ENCODE assay signal across 21 cellular contexts in genomic region chr5:73256012-73256411, GRCh38.
DNase-seq lines count a peak whose midpoint lies in the region; ATAC-seq, FAIRE-seq and TF ChIP-seq lines count a peak whose summit lies in the region.
"Had no signal": no experiment of that assay in that cellular context is flagged by ENCODE, and none has a peak within 500 bp of the region (broad histone marks: within the 10 kb centered on the region; RNA-seq: fewer than 3 reads in every experiment).

No MANE protein-coding gene starts in this region.

- no peak overlapping the region for H3K4ac ChIP-seq in H1 (replicated peaks; ENCODE audit: insufficient read length, low read depth, low read length)

- no peak overlapping the region for H2BK15ac ChIP-seq in H1 (ENCODE audit: low read length)

- no peak overlapping the region for H2AK5ac ChIP-seq in H1 (ENCODE audit: low read depth, low read length)

- TF ChIP-seq CTCF in SK-N-SH (IDR thresholded peaks at IDR 0.05) (no peak), H1 (IDR thresholded peaks at IDR 0.05; ENCODE audit: control extremely low read depth in 1 of 3, insufficient read depth in 1 of 3, low read depth in 1 of 3, low read length in 3 of 3) (no peak)

- H3K23me2 ChIP-seq in H1 (ENCODE audit: low read depth, low read length), result no peaks in the 10 kb centered on the region

- no peak overlapping the region for H4K8ac ChIP-seq in H1 (ENCODE audit: extremely low read depth, insufficient read depth, low read length)

- H2AFZ ChIP-seq in SK-N-SH (ENCODE audit: low read depth), result no peak overlapping the region
- H2AFZ ChIP-seq in H1 (ENCODE audit: low read length), result no peak overlapping the region
- H2AFZ ChIP-seq: GM23338 had no signal

- H3K4me2 ChIP-seq in SK-N-SH, result no peak overlapping the region
- H3K4me2 ChIP-seq in H1 (ENCODE audit: insufficient read depth in 1 of 2, low read depth in 2 of 2, low read length in 2 of 2), result no peak overlapping the region
- H3K4me2 ChIP-seq: A549, GM23338 had no signal

- no peak overlapping the region for H3K56ac ChIP-seq in H1 (replicated peaks; ENCODE audit: insufficient read length, low read depth, low read length)

- no peak overlapping the region for H4K5ac ChIP-seq in H1 (ENCODE audit: insufficient read length, low read depth, low read length)

- WGBS in SK-N-SH (ENCODE audit: low lambda C conversion rate), result 32% methylated on average over 6 of the region's 6 CpGs
- 93% methylated on average over 6 of the region's 6 CpGs; no CpG with 5 or more reads in 1 of the 2 experiments for WGBS in H1 (ENCODE audit: extremely low coverage in 1 of 2, insufficient coverage in 1 of 2, insufficient read length in 1 of 2, insufficient replicate concordance in 2 of 2, low coverage in 1 of 2, low lambda C conversion rate in 2 of 2, missing lambda C conversion rate in 1 of 2), 2 experiments

- no peak overlapping the region for H2BK20ac ChIP-seq in H1 (ENCODE audit: low read length)

- no peak overlapping the region for H3K14ac ChIP-seq in H1 (ENCODE audit: insufficient read length)

- H3K9me2 ChIP-seq in SK-N-SH, result no peaks in the 10 kb centered on the region

- FAIRE-seq in H1 (lab: Jason Lieb, UNC), result no peak
- FAIRE-seq: A549, GM12891, H54 had no signal

- H3K18ac ChIP-seq in H1 (ENCODE audit: extremely low read depth, low read length), result no peak overlapping the region

- H2BK12ac ChIP-seq in H1 (ENCODE audit: low read depth, low read length), result peak overlapping the region; percentile 10; the same call in 1 of the 2 replicates

- no peaks in the 10 kb centered on the region for H3K9me3 ChIP-seq in SK-N-SH
- no peaks in the 10 kb centered on the region for H3K9me3 ChIP-seq in H1 (ENCODE audit: insufficient read depth in 2 of 2, low read depth in 1 of 2, low read length in 1 of 2)
- H3K9me3 ChIP-seq: HAP-1 had no signal

- H3K36me3 ChIP-seq in SK-N-SH (replicated peaks in 1 of 2; ENCODE audit: control insufficient read depth in 1 of 2, insufficient read depth in 2 of 2, low read length in 1 of 2), result no peaks in the 10 kb centered on the region
- H3K36me3 ChIP-seq in H1 (ENCODE audit: control insufficient read depth in 2 of 4, insufficient read depth in 4 of 4, low read length in 3 of 4), result no peaks in the 10 kb centered on the region
- H3K36me3 ChIP-seq: HAP-1 had no signal

- no peak overlapping the region for H2BK120ac ChIP-seq in H1 (replicated peaks; ENCODE audit: low read depth, low read length)

- H3K27ac ChIP-seq in SK-N-SH (ENCODE audit: low read depth in 2 of 2, low read length in 1 of 2), result no peak overlapping the region
- H3K27ac ChIP-seq in H1 (ENCODE audit: low read depth, low read length), result no peak overlapping the region
- H3K27ac ChIP-seq: A549 had no signal

- no peaks in the 10 kb centered on the region for H4K20me1 ChIP-seq in SK-N-SH (ENCODE audit: insufficient read depth)
- H4K20me1 ChIP-seq in H1 (replicated peaks in 1 of 2; ENCODE audit: control insufficient read depth in 1 of 2, insufficient read depth in 2 of 2, low read length in 2 of 2), result no peaks in the 10 kb centered on the region

- no peak for ATAC-seq in SK-N-SH treated with all-trans-retinoic acid at 6 μM for 48 hours
- ATAC-seq in GM18498 (IDR thresholded peaks at IDR 0.05; ENCODE audit: unreplicated experiment), result no peak
- ATAC-seq: A549, GM23338 had no signal

- CTCF ChIA-PET in SK-N-SH (lab: Yijun Ruan, JAX) (interaction anchor here (0.9 kb wide), 1 partner anchor 40 kb away, joined by 6 read pairs; no protein-coding TSS in a partner anchor), H1 (lab: Charles Lee; ENCODE audit: partially characterized antibody) (interaction anchor here (0.9 kb wide), 1 partner anchor 9 kb away, joined by 3 read pairs; no protein-coding TSS in a partner anchor)

- H3K9ac ChIP-seq in SK-N-SH (no peak overlapping the region), H1 (replicated peaks in 1 of 4; ENCODE audit: extremely low read depth in 1 of 4, low read depth in 3 of 4, low read length in 3 of 4) (no peak overlapping the region; a peak in 1 of 7 replicates)

- H3K23ac ChIP-seq in H1 (ENCODE audit: insufficient read length), result no peak overlapping the region

- no peak for TF ChIP-seq POLR2A in H1 (IDR thresholded peaks at IDR 0.05; ENCODE audit: control extremely low read depth in 1 of 2, low read depth in 2 of 2, low read length in 2 of 2)

- POLR2A ChIA-PET in SK-N-SH (lab: Yijun Ruan, JAX), result no interaction called here
- POLR2A ChIA-PET in H1 (lab: Charles Lee; ENCODE audit: partially characterized antibody), result no interaction called here

- TF ChIP-seq RAD21 in SK-N-SH (IDR thresholded peaks at IDR 0.05; ENCODE audit: low read length) (no peak), H1 (IDR thresholded peaks at IDR 0.05 in 1 of 2, conservative IDR thresholded peaks at IDR 0.05 in 1 of 2; ENCODE audit: low read depth in 2 of 2, low read length in 2 of 2) (no peak)

- TF ChIP-seq EP300 in SK-N-SH (IDR thresholded peaks at IDR 0.05; ENCODE audit: borderline replicate concordance in 1 of 2, low read depth in 1 of 2, low read length in 1 of 2) (no peak), H1 (IDR thresholded peaks at IDR 0.05; ENCODE audit: borderline replicate concordance in 1 of 2, low read depth in 2 of 2, low read length in 2 of 2) (no peak)

- H4K91ac ChIP-seq in H1 (replicated peaks; ENCODE audit: insufficient read length, low read length), result no peak overlapping the region

- DNase-seq in SK-N-SH (peak; percentile 22), H1 (ENCODE audit: low read depth in 1 of 2, low spot score in 2 of 2) (peak in 1 of 2 experiments; percentile 41), ureter (ENCODE audit: low spot score) (peak; percentile 9), AML-193 (lab: John Stamatoyannopoulos, UW) (no peak)
- DNase-seq: 8988T; ACHN; C1 segment of cervical spinal cord; Calu3; CD4-positive, alpha-beta memory T cell; COR-L47; DMS79; EL; GF-D8; HFFc6 had no signal

- H3K4me3 ChIP-seq in SK-N-SH (ENCODE audit: low read depth in 2 of 2, low read length in 1 of 2) (no peak overlapping the region), H1 (ENCODE audit: extremely low read depth in 1 of 4, insufficient read depth in 2 of 4, low read depth in 3 of 4, low read length in 4 of 4) (no peak overlapping the region)
- H3K4me3 ChIP-seq: A549, GM23338, HAP-1 had no signal

- H3K79me1 ChIP-seq in H1 (ENCODE audit: low read depth, low read length), result no peaks in the 10 kb centered on the region

- H3F3A ChIP-seq in SK-N-SH (replicated peaks; ENCODE audit: insufficient read depth), result no peaks in the 10 kb centered on the region

- no peaks in the 10 kb centered on the region; a peak in 1 of 4 replicates for H3K4me1 ChIP-seq in SK-N-SH (ENCODE audit: control insufficient read depth in 1 of 2, insufficient read depth in 2 of 2, low read depth in 1 of 2, low read length in 1 of 2)
- no peaks in the 10 kb centered on the region for H3K4me1 ChIP-seq in H1 (replicated peaks in 1 of 4; ENCODE audit: control insufficient read depth in 3 of 4, insufficient read depth in 4 of 4, low read length in 3 of 4)
- H3K4me1 ChIP-seq: A549, HAP-1 had no signal

- H3K79me2 ChIP-seq in SK-N-SH (ENCODE audit: insufficient read depth) (no peaks in the 10 kb centered on the region), H1 (ENCODE audit: control insufficient read depth in 1 of 2, insufficient read depth in 2 of 2, low read length in 2 of 2) (no peaks in the 10 kb centered on the region)

- H3K27me3 ChIP-seq in SK-N-SH (ENCODE audit: insufficient read depth) (no peaks in the 10 kb centered on the region), H1 (replicated peaks in 1 of 4; ENCODE audit: control insufficient read depth in 3 of 4, extremely low read depth in 1 of 4, insufficient read depth in 3 of 4, low read length in 3 of 4) (no peaks in the 10 kb centered on the region; a peak in 3 of 7 replicates)

- H2BK5ac ChIP-seq in H1 (ENCODE audit: low read depth, low read length), result no peak overlapping the region

TF ChIP-seq in SK-N-SH, 30 proteins besides CTCF, POLR2A, EP300 and RAD21 (continues in another document):
- TF ChIP-seq IRF3 (IDR thresholded peaks at IDR 0.05; ENCODE audit: low read depth, low read length), result no peak

TF ChIP-seq in SK-N-SH treated with all-trans-retinoic acid at 6 μM for 48 hours, 23 proteins besides CTCF, POLR2A, EP300 and RAD21:
- no peak for TF ChIP-seq ZC3H10 (CRISPR knock-in tag; IDR thresholded peaks at IDR 0.05)
- no peak for TF ChIP-seq TOX (CRISPR knock-in tag; IDR thresholded peaks at IDR 0.05; ENCODE audit: borderline replicate concordance)
- no peak for TF ChIP-seq ARNTL (CRISPR knock-in tag; IDR thresholded peaks at IDR 0.05; ENCODE audit: borderline replicate concordance, low read depth)
- TF ChIP-seq, protein P1, sequence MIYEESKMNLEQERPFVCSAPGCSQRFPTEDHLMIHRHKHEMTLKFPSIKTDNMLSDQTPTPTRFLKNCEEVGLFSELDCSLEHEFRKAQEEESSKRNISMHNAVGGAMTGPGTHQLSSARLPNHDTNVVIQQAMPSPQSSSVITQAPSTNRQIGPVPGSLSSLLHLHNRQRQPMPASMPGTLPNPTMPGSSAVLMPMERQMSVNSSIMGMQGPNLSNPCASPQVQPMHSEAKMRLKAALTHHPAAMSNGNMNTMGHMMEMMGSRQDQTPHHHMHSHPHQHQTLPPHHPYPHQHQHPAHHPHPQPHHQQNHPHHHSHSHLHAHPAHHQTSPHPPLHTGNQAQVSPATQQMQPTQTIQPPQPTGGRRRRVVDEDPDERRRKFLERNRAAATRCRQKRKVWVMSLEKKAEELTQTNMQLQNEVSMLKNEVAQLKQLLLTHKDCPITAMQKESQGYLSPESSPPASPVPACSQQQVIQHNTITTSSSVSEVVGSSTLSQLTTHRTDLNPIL (CRISPR knock-in tag; IDR thresholded peaks at IDR 0.05; ENCODE audit: low read depth), result no peak
- TF ChIP-seq CSDC2 (CRISPR knock-in tag; IDR thresholded peaks at IDR 0.05), result no peak
- no peak for TF ChIP-seq ISL1 (CRISPR knock-in tag; IDR thresholded peaks at IDR 0.05)
TF ChIP-seq in SK-N-SH treated with all-trans-retinoic acid at 6 μM for 48 hours: peak in this region for 0.

TF ChIP-seq in H1, 55 proteins besides CTCF, POLR2A, EP300 and RAD21 (continues in another document):
- TF ChIP-seq SAP30 (IDR thresholded peaks at IDR 0.05; ENCODE audit: insufficient read depth, insufficient replicate concordance, low read length), result no peak
- TF ChIP-seq CHD1 (IDR thresholded peaks at IDR 0.05; ENCODE audit: low read depth, low read length), result no peak
- TF ChIP-seq SRF (IDR thresholded peaks at IDR 0.05; ENCODE audit: low read depth, low read length), result no peak
- TF ChIP-seq CTBP2 (IDR thresholded peaks at IDR 0.05; ENCODE audit: borderline replicate concordance, insufficient read depth, insufficient read length, low read length), result no peak
- no peak for TF ChIP-seq ASH2L (IDR thresholded peaks at IDR 0.05; ENCODE audit: low read length)
- TF ChIP-seq, protein P2, sequence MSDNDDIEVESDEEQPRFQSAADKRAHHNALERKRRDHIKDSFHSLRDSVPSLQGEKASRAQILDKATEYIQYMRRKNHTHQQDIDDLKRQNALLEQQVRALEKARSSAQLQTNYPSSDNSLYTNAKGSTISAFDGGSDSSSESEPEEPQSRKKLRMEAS (IDR thresholded peaks at IDR 0.05), result no peak
- TF ChIP-seq RFX5 (IDR thresholded peaks at IDR 0.05; ENCODE audit: borderline replicate concordance, low read depth, low read length), result no peak
- no peak for TF ChIP-seq ZNF274 (IDR thresholded peaks at IDR 0.05; ENCODE audit: borderline replicate concordance, extremely low read depth, low read length)
- TF ChIP-seq SP1 (IDR thresholded peaks at IDR 0.05; ENCODE audit: low read depth, low read length), result no peak

Comparison
In these comparisons a context has a peak if more than half of its experiments do, and no peak if none do; other contexts are left out.
1. DNase-seq: peak in SK-N-SH (single experiment) and ureter (single experiment); none in AML-193 (0 of 2).